ENCODE assay signal across 8 cellular contexts in genomic region chr19:42131149-42132029, GRCh38.
DNase-seq lines count a peak whose midpoint lies in the region; TF ChIP-seq lines count a peak whose summit lies in the region.

No MANE protein-coding gene starts in this region.

- H3K36me3 ChIP-seq in GM06990 (ENCODE audit: control insufficient read depth, insufficient read depth, low read length), result no peaks in the 10 kb centered on the region; the same call in none of the 2 replicates

- H3K9me3 Mint-ChIP-seq in dendritic cell treated with granulocyte-macrophage colony-stimulating factor and Interleukin-4, amounts not matched to agents 40 ng/mL and 50 ng/mL, for 4 days, result no peaks in the 10 kb centered on the region
- H3K9me3 Mint-ChIP-seq in nephron progenitor cell, result no peaks in the 10 kb centered on the region

- H3K36me3 Mint-ChIP-seq in dendritic cell treated with granulocyte-macrophage colony-stimulating factor and Interleukin-4, amounts not matched to agents 40 ng/mL and 50 ng/mL, for 4 days (ENCODE audit: low read depth), result no peaks in the 10 kb centered on the region
- no peaks in the 10 kb centered on the region for H3K36me3 Mint-ChIP-seq in nephron progenitor cell (ENCODE audit: low read depth)

- intact Hi-C loops in dendritic cell treated with granulocyte-macrophage colony-stimulating factor and Interleukin-4, amounts not matched to agents 40 ng/mL and 50 ng/mL, for 4 days (cut with micrococcal nuclease), result loop anchor here (1.0 to 5.0 kb wide), 4 partner anchors 23 to 156 kb away; partner anchors contain the start of gene GSK3A

- H3K27me3 ChIP-seq in GM06990 (replicated peaks; ENCODE audit: control insufficient read depth, insufficient read depth, low read length), result no peaks in the 10 kb centered on the region

- H3K4me1 Mint-ChIP-seq in dendritic cell treated with granulocyte-macrophage colony-stimulating factor and Interleukin-4, amounts not matched to agents 40 ng/mL and 50 ng/mL, for 4 days (ENCODE audit: low read depth), result peaks cover 79% of the 10 kb centered on the region
- peaks cover 25% of the 10 kb centered on the region for H3K4me1 Mint-ChIP-seq in nephron progenitor cell

- TF ChIP-seq CTCF in GM06990 (IDR thresholded peaks at IDR 0.05; ENCODE audit: insufficient read depth, low read length, poor library complexity, severe bottlenecking) (no peak), nephron progenitor cell (IDR thresholded peaks at IDR 0.05) (no peak)

- peak overlapping the region; percentile 89 for H3K4me3 Mint-ChIP-seq in dendritic cell treated with granulocyte-macrophage colony-stimulating factor and Interleukin-4, amounts not matched to agents 40 ng/mL and 50 ng/mL, for 4 days
- H3K4me3 Mint-ChIP-seq in nephron progenitor cell, result peak overlapping the region; percentile 55

- no peaks in the 10 kb centered on the region for H3K27me3 Mint-ChIP-seq in dendritic cell treated with granulocyte-macrophage colony-stimulating factor and Interleukin-4, amounts not matched to agents 40 ng/mL and 50 ng/mL, for 4 days
- peaks cover 79% of the 10 kb centered on the region for H3K27me3 Mint-ChIP-seq in nephron progenitor cell (ENCODE audit: low read depth, poor library complexity)

- peak overlapping the region; percentile 58 for H3K27ac Mint-ChIP-seq in dendritic cell treated with granulocyte-macrophage colony-stimulating factor and Interleukin-4, amounts not matched to agents 40 ng/mL and 50 ng/mL, for 4 days
- H3K27ac Mint-ChIP-seq in nephron progenitor cell, result no peak overlapping the region

- no peak for DNase-seq in GM06990 (ENCODE audit: extremely low read depth, insufficient read length)
- peak; percentile 53 for DNase-seq in NAMALWA (ENCODE audit: low spot score)
- no peak for DNase-seq in nephron progenitor cell
- no peak for DNase-seq in NCI-H82 treated with DMSO at 0.1 percent for 48 hours (lab: John Stamatoyannopoulos, UW; ENCODE audit: unreplicated experiment)
- no peak for DNase-seq in kidney glomerular epithelial cell (lab: John Stamatoyannopoulos, UW)
- DNase-seq in anterior cingulate cortex (lab: John Stamatoyannopoulos, UW), result no peak
- DNase-seq in HK-2 (ENCODE audit: unreplicated experiment), result no peak

- H3K4me3 ChIP-seq in GM06990 (replicated peaks; ENCODE audit: low read depth, low read length), result peak overlapping the region; percentile 68
